Comparison of ENCODE assay signal across 8 cellular contexts in genomic region chr12:110698171-110698902, GRCh38. TPM values are rescaled to one million over a fixed set of nuclear protein-coding genes. Genes with fewer than 3 reads are reported as not detected.
DNase-seq lines count a peak whose midpoint lies in the region; ATAC-seq, FAIRE-seq and TF ChIP-seq lines count a peak whose summit lies in the region.

No MANE protein-coding gene starts in this region.

- TF ChIP-seq POLR2A in H54 (IDR thresholded peaks at IDR 0.05; ENCODE audit: low read depth, low read length) = no peak

- H3K9me3 ChIP-seq in MG63 (no peaks in the 10 kb centered on the region), astrocyte (ENCODE audit: insufficient read depth, low read depth, low read length) (no peaks in the 10 kb centered on the region), small intestine (ENCODE audit: control insufficient read depth, low read depth) (no peaks in the 10 kb centered on the region)

- DNase-seq in H54 (ENCODE audit: insufficient read length, low spot score) = peak; percentile 83
- peak; percentile 80 for DNase-seq in MG63
- peak; percentile 74 for DNase-seq in T-helper 2 cell treated with Interferon-gamma antibody and Interleukin-4, amounts not matched to agents 5 μg/mL and 100 μg/mL, for 36 hours (ENCODE audit: low spot score)
- peak; percentile 70 for DNase-seq in astrocyte (ENCODE audit: low read depth)
- DNase-seq in iPS DF 4.7 (ENCODE audit: extremely low read depth, low spot score) = peak; percentile 83
- peak; percentile 77 for DNase-seq in small intestine

- peak overlapping the region; percentile 66 for H3K27ac Mint-ChIP-seq in T-helper 2 cell treated with Interferon-gamma antibody and Interleukin-4, amounts not matched to agents 5 μg/mL and 100 μg/mL, for 36 hours
- no peak overlapping the region for H3K27ac Mint-ChIP-seq in astrocyte (ENCODE audit: unreplicated experiment)

- H3K36me3 Mint-ChIP-seq in T-helper 2 cell treated with Interferon-gamma antibody and Interleukin-4, amounts not matched to agents 5 μg/mL and 100 μg/mL, for 36 hours (ENCODE audit: low read depth) = no peaks in the 10 kb centered on the region
- no peaks in the 10 kb centered on the region for H3K36me3 Mint-ChIP-seq in astrocyte (ENCODE audit: low read depth, unreplicated experiment)

- no peak for ATAC-seq in GM19397 (IDR thresholded peaks at IDR 0.05; ENCODE audit: unreplicated experiment)

- no peaks in the 10 kb centered on the region for H3K9me3 Mint-ChIP-seq in T-helper 2 cell treated with Interferon-gamma antibody and Interleukin-4, amounts not matched to agents 5 μg/mL and 100 μg/mL, for 36 hours
- H3K9me3 Mint-ChIP-seq in astrocyte (ENCODE audit: unreplicated experiment) = peaks cover 2% of the 10 kb centered on the region

- no peak overlapping the region for H3K27ac ChIP-seq in astrocyte (ENCODE audit: low read depth, low read length)
- H3K27ac ChIP-seq in small intestine (ENCODE audit: low read depth in 1 of 2, low read length in 1 of 2) = peak overlapping the region in 1 of 2 donors; percentile 8

- peak overlapping the region; percentile 80 for H2AFZ ChIP-seq in astrocyte (ENCODE audit: low read depth, low read length)

- TF ChIP-seq CTCF in astrocyte (IDR thresholded peaks at IDR 0.05; ENCODE audit: insufficient read depth, low read depth, low read length) = peak; percentile 69

- H3K79me2 ChIP-seq in astrocyte (ENCODE audit: insufficient read depth, low read length) = no peaks in the 10 kb centered on the region

- H3K27me3 ChIP-seq in MG63 (no peaks in the 10 kb centered on the region), astrocyte (ENCODE audit: insufficient read depth, low read length) (no peaks in the 10 kb centered on the region), small intestine (ENCODE audit: control insufficient read depth in 2 of 2, insufficient read depth in 2 of 2, low read length in 2 of 2) (no peaks in the 10 kb centered on the region)

- H3K4me3 ChIP-seq in MG63 (0 out of 2 replicates have a peak overlapping the region, but pooled peaks have one; percentile 5), astrocyte (ENCODE audit: insufficient read depth, low read depth, low read length) (peak overlapping the region; percentile 35), small intestine (ENCODE audit: low read depth in 1 of 2, low read length in 2 of 2) (no peak overlapping the region)

- peak overlapping the region; percentile 80 for H3K4me2 ChIP-seq in astrocyte (ENCODE audit: low read length)

- H3K4me1 ChIP-seq in astrocyte (ENCODE audit: insufficient read depth, low read length) = peaks cover 5% of the 10 kb centered on the region
- H3K4me1 ChIP-seq in small intestine (ENCODE audit: control insufficient read depth in 2 of 2, insufficient read depth in 1 of 2, low read depth in 1 of 2, low read length in 1 of 2) = peaks cover 0 to 3% of the 10 kb centered on the region in 2 donors

- H3K27me3 Mint-ChIP-seq in T-helper 2 cell treated with Interferon-gamma antibody and Interleukin-4, amounts not matched to agents 5 μg/mL and 100 μg/mL, for 36 hours (ENCODE audit: low read depth) = no peaks in the 10 kb centered on the region
- H3K27me3 Mint-ChIP-seq in astrocyte (ENCODE audit: low read depth, unreplicated experiment) = peaks cover 3% of the 10 kb centered on the region

- no peak overlapping the region for H3K4me3 Mint-ChIP-seq in T-helper 2 cell treated with Interferon-gamma antibody and Interleukin-4, amounts not matched to agents 5 μg/mL and 100 μg/mL, for 36 hours
- H3K4me3 Mint-ChIP-seq in astrocyte (ENCODE audit: unreplicated experiment) = no peak overlapping the region

- no peak overlapping the region for H3K9ac ChIP-seq in astrocyte (ENCODE audit: low read length)

- peaks cover 13% of the 10 kb centered on the region for H3K4me1 Mint-ChIP-seq in T-helper 2 cell treated with Interferon-gamma antibody and Interleukin-4, amounts not matched to agents 5 μg/mL and 100 μg/mL, for 36 hours (ENCODE audit: low read depth)
- H3K4me1 Mint-ChIP-seq in astrocyte (ENCODE audit: low read depth, unreplicated experiment) = no peaks in the 10 kb centered on the region

- H3K36me3 ChIP-seq in MG63 (no peaks in the 10 kb centered on the region), astrocyte (ENCODE audit: insufficient read depth, low read length) (no peaks in the 10 kb centered on the region), small intestine (ENCODE audit: control insufficient read depth in 2 of 2, insufficient read depth in 2 of 2, low read length in 2 of 2) (no peaks in the 10 kb centered on the region)

- 37 to 42% (median 40%) methylated on average over 19 to 20 of the region's 20 CpGs for WGBS in small intestine, 3 donors

- FAIRE-seq in G401.6 (lab: Jason Lieb, UNC) (peak; percentile 84), H54 (lab: Jason Lieb, UNC) (peak; percentile 62), astrocyte (lab: Jason Lieb, UNC) (peak; percentile 56), small intestine (lab: Jason Lieb, UNC) (no peak)

- H4K20me1 ChIP-seq in astrocyte (ENCODE audit: insufficient read depth, low read length) = no peaks in the 10 kb centered on the region

RNA-seq across cellular contexts. Expression of gene HVCN1, which starts 9.4 kb away (rescaled TPM):
- not detected in 2 replicates for total RNA-seq in MG63 (2014; rRNA removed; shearing (Covaris generic); ENCODE audit: low replicate concordance)
- 0.94 and 1.0 TPM in 2 replicates for total RNA-seq in astrocyte
- polyA plus RNA-seq in small intestine = 1 to 10 TPM; 1.9 to 4.5 (median 2.5) TPM

RNA-seq across cellular contexts. Expression of gene PPP1CC, which starts 44.4 kb away (rescaled TPM):
- total RNA-seq in MG63 (2014; rRNA removed; shearing (Covaris generic); ENCODE audit: low replicate concordance) = 118 and 155 TPM in 2 replicates
- 94.8 and 107 TPM in 2 replicates for total RNA-seq in astrocyte
- 100 to 1,000 TPM; 135 to 464 (median 420) TPM for polyA plus RNA-seq in small intestine

Comparison
In these comparisons a context has a peak if more than half of its experiments do, and no peak if none do; other contexts are left out.
1. H3K4me3 ChIP-seq: peak in MG63 (single experiment) and astrocyte (single experiment); none in small intestine (0 of 2).
2. Peak in every context shown above with its lines, with median percentiles within 50 percentile points of each other: DNase-seq.